Comparison of ENCODE assay signal across 1 cellular context in the genomic region with DNA sequence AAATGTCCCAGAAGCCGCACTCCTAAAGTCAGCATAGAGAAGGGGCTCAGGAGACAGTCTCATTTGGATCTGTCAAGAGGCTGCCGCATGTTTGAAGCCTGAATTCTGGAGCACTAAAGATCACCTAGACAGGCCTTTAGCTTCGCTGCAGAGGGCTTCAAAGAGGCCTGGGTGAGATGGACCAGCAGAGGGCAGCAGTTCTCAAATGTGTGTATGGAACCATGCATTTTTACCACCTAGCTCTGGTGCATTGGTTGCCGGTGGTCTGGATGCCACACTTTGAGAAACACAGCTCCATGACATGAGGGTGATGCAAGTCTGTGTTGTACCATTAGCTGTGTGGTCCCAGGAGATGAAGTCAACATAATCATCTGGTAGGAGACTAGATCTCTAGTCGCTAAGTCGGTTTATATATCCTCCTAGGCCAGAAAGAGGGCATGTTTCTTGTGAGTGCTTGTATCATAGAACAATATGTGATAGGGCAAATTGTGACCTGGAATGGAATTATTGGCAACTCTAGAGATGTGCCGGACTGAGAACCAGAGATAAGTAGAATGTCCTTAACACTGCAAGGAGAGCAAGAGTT.
TF ChIP-seq lines count a peak whose summit lies in the region.

No MANE protein-coding gene starts in this region.

TF ChIP-seq in SK-N-SH, 30 proteins besides CTCF, POLR2A, EP300 and RAD21 (continued from another document):
- TF ChIP-seq, protein P1, sequence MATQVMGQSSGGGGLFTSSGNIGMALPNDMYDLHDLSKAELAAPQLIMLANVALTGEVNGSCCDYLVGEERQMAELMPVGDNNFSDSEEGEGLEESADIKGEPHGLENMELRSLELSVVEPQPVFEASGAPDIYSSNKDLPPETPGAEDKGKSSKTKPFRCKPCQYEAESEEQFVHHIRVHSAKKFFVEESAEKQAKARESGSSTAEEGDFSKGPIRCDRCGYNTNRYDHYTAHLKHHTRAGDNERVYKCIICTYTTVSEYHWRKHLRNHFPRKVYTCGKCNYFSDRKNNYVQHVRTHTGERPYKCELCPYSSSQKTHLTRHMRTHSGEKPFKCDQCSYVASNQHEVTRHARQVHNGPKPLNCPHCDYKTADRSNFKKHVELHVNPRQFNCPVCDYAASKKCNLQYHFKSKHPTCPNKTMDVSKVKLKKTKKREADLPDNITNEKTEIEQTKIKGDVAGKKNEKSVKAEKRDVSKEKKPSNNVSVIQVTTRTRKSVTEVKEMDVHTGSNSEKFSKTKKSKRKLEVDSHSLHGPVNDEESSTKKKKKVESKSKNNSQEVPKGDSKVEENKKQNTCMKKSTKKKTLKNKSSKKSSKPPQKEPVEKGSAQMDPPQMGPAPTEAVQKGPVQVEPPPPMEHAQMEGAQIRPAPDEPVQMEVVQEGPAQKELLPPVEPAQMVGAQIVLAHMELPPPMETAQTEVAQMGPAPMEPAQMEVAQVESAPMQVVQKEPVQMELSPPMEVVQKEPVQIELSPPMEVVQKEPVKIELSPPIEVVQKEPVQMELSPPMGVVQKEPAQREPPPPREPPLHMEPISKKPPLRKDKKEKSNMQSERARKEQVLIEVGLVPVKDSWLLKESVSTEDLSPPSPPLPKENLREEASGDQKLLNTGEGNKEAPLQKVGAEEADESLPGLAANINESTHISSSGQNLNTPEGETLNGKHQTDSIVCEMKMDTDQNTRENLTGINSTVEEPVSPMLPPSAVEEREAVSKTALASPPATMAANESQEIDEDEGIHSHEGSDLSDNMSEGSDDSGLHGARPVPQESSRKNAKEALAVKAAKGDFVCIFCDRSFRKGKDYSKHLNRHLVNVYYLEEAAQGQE (IDR thresholded peaks at IDR 0.05; ENCODE audit: low read depth, low read length): no peak
- TF ChIP-seq, protein P2, sequence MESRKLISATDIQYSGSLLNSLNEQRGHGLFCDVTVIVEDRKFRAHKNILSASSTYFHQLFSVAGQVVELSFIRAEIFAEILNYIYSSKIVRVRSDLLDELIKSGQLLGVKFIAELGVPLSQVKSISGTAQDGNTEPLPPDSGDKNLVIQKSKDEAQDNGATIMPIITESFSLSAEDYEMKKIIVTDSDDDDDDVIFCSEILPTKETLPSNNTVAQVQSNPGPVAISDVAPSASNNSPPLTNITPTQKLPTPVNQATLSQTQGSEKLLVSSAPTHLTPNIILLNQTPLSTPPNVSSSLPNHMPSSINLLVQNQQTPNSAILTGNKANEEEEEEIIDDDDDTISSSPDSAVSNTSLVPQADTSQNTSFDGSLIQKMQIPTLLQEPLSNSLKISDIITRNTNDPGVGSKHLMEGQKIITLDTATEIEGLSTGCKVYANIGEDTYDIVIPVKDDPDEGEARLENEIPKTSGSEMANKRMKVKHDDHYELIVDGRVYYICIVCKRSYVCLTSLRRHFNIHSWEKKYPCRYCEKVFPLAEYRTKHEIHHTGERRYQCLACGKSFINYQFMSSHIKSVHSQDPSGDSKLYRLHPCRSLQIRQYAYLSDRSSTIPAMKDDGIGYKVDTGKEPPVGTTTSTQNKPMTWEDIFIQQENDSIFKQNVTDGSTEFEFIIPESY (IDR thresholded peaks at IDR 0.05; ENCODE audit: borderline replicate concordance, low read depth): no peak
- TF ChIP-seq JUND (IDR thresholded peaks at IDR 0.05): no peak
- no peak for TF ChIP-seq FOXJ3 (CRISPR knock-in tag; IDR thresholded peaks at IDR 0.05)
